In genomic region chr18:78818495-78818894, GRCh38 we compare ENCODE assay signal across 31 cellular contexts.
"Had no signal": no experiment of that assay in that cellular context is flagged by ENCODE, and none has a peak within 500 bp of the region (broad histone marks: within the 10 kb centered on the region; RNA-seq: fewer than 3 reads in every experiment).

No MANE protein-coding gene starts in this region.

- H3K27me3 ChIP-seq: ovary, right lobe of liver, testis, upper lobe of left lung, vagina had no signal

- H2AFZ ChIP-seq: neural progenitor cell, parathyroid adenoma had no signal

- H3K4me3 ChIP-seq: neural progenitor cell, ovary, psoas muscle, right lobe of liver, skin epidermis, smooth muscle cell, spleen, suprapubic skin, testis, tibial artery, transverse colon, upper lobe of left lung, vagina had no signal

- H3K9me3 Mint-ChIP-seq: natural killer cell; neural progenitor cell; stimulated activated naive CD8-positive, alpha-beta T cell treated with anti-CD3 and anti-CD28 coated beads, Interleukin-15, amount 100 ng/mL, for 72 hours had no signal

- ATAC-seq: naive thymus-derived CD4-positive, alpha-beta T cell; natural killer cell; psoas muscle; right cardiac atrium; stimulated activated memory B cell treated with anti-CD40 and anti-IgM and Interleukin-4, amounts not matched to agents 10 μg/mL and 1 μg/mL and 100 μg/mL, for 72 hours; stimulated activated naive CD8-positive, alpha-beta T cell treated with anti-CD3 and anti-CD28 coated beads, Interleukin-15, Interleukin-2, amounts not matched to agents 100 U/mL and 50 U/mL, for 24 hours had no signal

- H3K9me3 ChIP-seq: neutrophil, ovary, psoas muscle, right lobe of liver, spleen, suprapubic skin, testis, tibial artery, transverse colon, upper lobe of left lung, vagina had no signal

- H3K4me1 Mint-ChIP-seq: naive thymus-derived CD4-positive, alpha-beta T cell; natural killer cell; stimulated activated memory B cell treated with anti-CD40 and anti-IgM and Interleukin-4, amounts not matched to agents 10 μg/mL and 1 μg/mL and 100 μg/mL, for 72 hours; stimulated activated naive CD8-positive, alpha-beta T cell treated with anti-CD3 and anti-CD28 coated beads, Interleukin-15, amount 100 ng/mL, for 72 hours had no signal

- H3K27ac Mint-ChIP-seq: naive thymus-derived CD4-positive, alpha-beta T cell; natural killer cell; nephron; neural progenitor cell; progenitor cell of endocrine pancreas; stimulated activated memory B cell treated with anti-CD40 and anti-IgM and Interleukin-4, amounts not matched to agents 10 μg/mL and 1 μg/mL and 100 μg/mL, for 72 hours had no signal

- H3K4me1 ChIP-seq: parathyroid adenoma, psoas muscle, right lobe of liver, spleen, testis had no signal

- H3K27ac ChIP-seq: neural progenitor cell, neutrophil, ovary, parathyroid adenoma, psoas muscle, right lobe of liver, skin epidermis, spleen, suprapubic skin, testis, tibial artery, transverse colon, upper lobe of left lung, vagina had no signal

- H3K9ac ChIP-seq: neural progenitor cell, parathyroid adenoma had no signal

- H3K36me3 ChIP-seq: neural progenitor cell, neutrophil, ovary, right lobe of liver, spleen, suprapubic skin, tibial artery, transverse colon, upper lobe of left lung, vagina had no signal

- DNase-seq: naive thymus-derived CD4-positive, alpha-beta T cell; natural killer cell; nucleus accumbens; ovary; psoas muscle; right cardiac atrium; right lobe of liver; stimulated activated CD4-positive, alpha-beta T cell treated with anti-CD3 and anti-CD28 coated beads, Interleukin-12 subunit alpha, Interleukin-12 subunit beta, amount 100 ng/mL, for 4 hours; stimulated activated CD4-positive, alpha-beta T cell treated with anti-CD3 and anti-CD28 coated beads, Interleukin-1b, Interleukin-23, amount 100 ng/mL, for 48 hours; stimulated activated CD4-positive, alpha-beta T cell treated with anti-CD3 and anti-CD28 coated beads, Interleukin-4, amount 100 ng/mL, for 1 hour; stimulated activated CD4-positive, alpha-beta T cell treated with anti-CD3 and anti-CD28 coated beads, Interleukin-4, amount 100 ng/mL, for 4 hours; stimulated activated CD8-positive, alpha-beta memory T cell treated with anti-CD3 and anti-CD28 coated beads, Interleukin-4, amount 100 ng/mL, for 48 hours; stimulated activated naive CD4-positive, alpha-beta T cell; stimulated activated naive CD8-positive, alpha-beta T cell treated with anti-CD3 and anti-CD28 coated beads, Interleukin-15, amount 100 ng/mL, for 72 hours; stimulated activated naive CD8-positive, alpha-beta T cell treated with anti-CD3 and anti-CD28 coated beads, Interleukin-15, Interleukin-2, amounts not matched to agents 100 U/mL and 50 U/mL, for 24 hours; substantia nigra; testis; tibial artery; transverse colon; upper lobe of left lung had no signal

- H3K79me2 ChIP-seq: parathyroid adenoma had no signal

- H3K36me3 Mint-ChIP-seq: naive thymus-derived CD4-positive, alpha-beta T cell; natural killer cell; neural progenitor cell; stimulated activated memory B cell treated with anti-CD40 and anti-IgM and Interleukin-4, amounts not matched to agents 10 μg/mL and 1 μg/mL and 100 μg/mL, for 72 hours had no signal

- H3K4me3 Mint-ChIP-seq: naive thymus-derived CD4-positive, alpha-beta T cell; natural killer cell; nephron; neural progenitor cell; stimulated activated memory B cell treated with anti-CD40 and anti-IgM and Interleukin-4, amounts not matched to agents 10 μg/mL and 1 μg/mL and 100 μg/mL, for 72 hours; stimulated activated naive CD8-positive, alpha-beta T cell treated with anti-CD3 and anti-CD28 coated beads, Interleukin-15, amount 100 ng/mL, for 72 hours had no signal

- H3K4me2 ChIP-seq: neural progenitor cell, smooth muscle cell had no signal
